ENCODE assay signal across 8 cellular contexts in genomic region chr9:37903831-37904646, GRCh38. TPM values are rescaled to one million over a fixed set of nuclear protein-coding genes. Genes with fewer than 3 reads are reported as not detected.
A peak's percentile ranks its signal among the peaks of the same experiment; 100 is the strongest.
DNase-seq lines count a peak whose midpoint lies in the region; ATAC-seq lines count a peak whose summit lies in the region.

Gene SLC25A51, minus strand, starts transcription at chr9:37904127. Its CDS starts 15,577 bp downstream, at chr9:37888550.

- H3K36me3 ChIP-seq in rectal smooth muscle tissue (ENCODE audit: control insufficient read depth, insufficient read depth, low read length): no peaks in the 10 kb centered on the region
- no peaks in the 10 kb centered on the region for H3K36me3 ChIP-seq in aorta (ENCODE audit: control insufficient read depth in 1 of 2, insufficient read depth in 2 of 2, low read length in 1 of 2)

- ATAC-seq in GM18498 (IDR thresholded peaks at IDR 0.05; ENCODE audit: unreplicated experiment) (peak; percentile 86), HG02938 (IDR thresholded peaks at IDR 0.05; ENCODE audit: unreplicated experiment) (peak; percentile 83), T-helper 17 cell (peak; percentile 87), right cardiac atrium (peak; percentile 94 to 95), aorta (ENCODE audit: low FRiP score) (peak; percentile 97)

- peak within 1 kb of the TSS; percentile 91 for H3K4me3 Mint-ChIP-seq in T-helper 17 cell

- H3K9me3 ChIP-seq in T-helper 17 cell (ENCODE audit: control insufficient read depth, low read length, poor library complexity, severe bottlenecking) (no peaks in the 10 kb centered on the region), right cardiac atrium (ENCODE audit: control insufficient read depth, low read length) (no peaks in the 10 kb centered on the region), aorta (ENCODE audit: control insufficient read depth, low read length) (no peaks in the 10 kb centered on the region)

- H3K27me3 Mint-ChIP-seq in T-helper 17 cell: no peaks in the 10 kb centered on the region

- H3K36me3 Mint-ChIP-seq in T-helper 17 cell (ENCODE audit: low read depth): peaks cover 1% of the 10 kb centered on the region

- H3K9ac ChIP-seq in rectal smooth muscle tissue (ENCODE audit: low read length): peak within 1 kb of the TSS; percentile 76

- H3K27me3 ChIP-seq in right cardiac atrium (ENCODE audit: control insufficient read depth, insufficient read depth): no peaks in the 10 kb centered on the region
- no peaks in the 10 kb centered on the region for H3K27me3 ChIP-seq in rectal smooth muscle tissue (ENCODE audit: control insufficient read depth, insufficient read depth, low read length)
- H3K27me3 ChIP-seq in aorta (ENCODE audit: control insufficient read depth in 1 of 2, insufficient read depth in 2 of 2, low read length in 1 of 2): no peaks in the 10 kb centered on the region

- H3K4me1 Mint-ChIP-seq in T-helper 17 cell: peaks cover 16% of the 10 kb centered on the region

- DNase-seq in NCI-H1694 treated with DMSO at 0.1 percent for 48 hours (lab: John Stamatoyannopoulos, UW) (peak; percentile 92), T-helper 17 cell (peak; percentile 90 to 98 (median 92)), right cardiac atrium (peak; percentile 92 to 98 (median 97)), aorta (peak; percentile 95 to 99)

- H3K27ac ChIP-seq in angular gyrus (ENCODE audit: low read depth, low read length): peak within 1 kb of the TSS; percentile 81
- peak within 1 kb of the TSS; percentile 90 for H3K27ac ChIP-seq in right cardiac atrium (ENCODE audit: low read length)
- peak within 1 kb of the TSS; percentile 81 for H3K27ac ChIP-seq in rectal smooth muscle tissue (ENCODE audit: low read depth, low read length)
- H3K27ac ChIP-seq in aorta (ENCODE audit: low read depth in 1 of 2, low read length in 2 of 2): peak within 1 kb of the TSS in 1 of 2 donors; percentile 26

- under 1% methylated on average over 78 of the region's 78 CpGs for WGBS in right cardiac atrium
- WGBS in aorta, 2 donors: 0 to 1% methylated on average over 40 to 78 of the region's 78 CpGs

- peak within 1 kb of the TSS; percentile 93 for H3K27ac Mint-ChIP-seq in T-helper 17 cell

- intact Hi-C loops in right cardiac atrium (cut with DNase I): loop anchor here in 1 of 4 donors (10.0 kb wide), 1 partner anchor 461 kb away; no protein-coding TSS in a partner anchor
- intact Hi-C loops in aorta (cut with DNase I): loop anchor here (2.0 to 10.0 kb wide), 3 partner anchors 491 to 523 kb away; partner anchors contain the start of genes ALDH1B1 (in 1 of the 2) and IGFBPL1 (in 1 of the 2)

- peaks cover 2% of the 10 kb centered on the region for H3K4me1 ChIP-seq in right cardiac atrium (ENCODE audit: control insufficient read depth, insufficient read depth, low read length)
- H3K4me1 ChIP-seq in rectal smooth muscle tissue (ENCODE audit: control insufficient read depth, insufficient read depth, low read length): peaks cover 13% of the 10 kb centered on the region
- peaks cover 0 to 3% of the 10 kb centered on the region in 2 donors for H3K4me1 ChIP-seq in aorta (ENCODE audit: control insufficient read depth in 1 of 2, insufficient read depth in 2 of 2, low read length in 2 of 2)

- H3K4me3 ChIP-seq in right cardiac atrium (ENCODE audit: low read length) (peak within 1 kb of the TSS; percentile 83), rectal smooth muscle tissue (ENCODE audit: low read length) (peak within 1 kb of the TSS; percentile 71), aorta (ENCODE audit: low read length in 2 of 2) (peak within 1 kb of the TSS; percentile 51 to 81)

RNA-seq across cellular contexts. Expression of gene SLC25A51, which starts in this region (rescaled TPM):
- total RNA-seq in T-helper 17 cell (10 to 100 TPM; 23.5 to 26.4 TPM), right cardiac atrium (10 to 100 TPM; 21.1 to 29.4 (median 25.9) TPM), aorta (10 to 100 TPM; 23.4 to 24.3 TPM)
- polyA plus RNA-seq in right cardiac atrium (13.1 TPM), aorta (1 to 10 TPM; 4.8 to 6.2 TPM)
